Comparison of ENCODE assay signal across 8 cellular contexts in the genomic region with DNA sequence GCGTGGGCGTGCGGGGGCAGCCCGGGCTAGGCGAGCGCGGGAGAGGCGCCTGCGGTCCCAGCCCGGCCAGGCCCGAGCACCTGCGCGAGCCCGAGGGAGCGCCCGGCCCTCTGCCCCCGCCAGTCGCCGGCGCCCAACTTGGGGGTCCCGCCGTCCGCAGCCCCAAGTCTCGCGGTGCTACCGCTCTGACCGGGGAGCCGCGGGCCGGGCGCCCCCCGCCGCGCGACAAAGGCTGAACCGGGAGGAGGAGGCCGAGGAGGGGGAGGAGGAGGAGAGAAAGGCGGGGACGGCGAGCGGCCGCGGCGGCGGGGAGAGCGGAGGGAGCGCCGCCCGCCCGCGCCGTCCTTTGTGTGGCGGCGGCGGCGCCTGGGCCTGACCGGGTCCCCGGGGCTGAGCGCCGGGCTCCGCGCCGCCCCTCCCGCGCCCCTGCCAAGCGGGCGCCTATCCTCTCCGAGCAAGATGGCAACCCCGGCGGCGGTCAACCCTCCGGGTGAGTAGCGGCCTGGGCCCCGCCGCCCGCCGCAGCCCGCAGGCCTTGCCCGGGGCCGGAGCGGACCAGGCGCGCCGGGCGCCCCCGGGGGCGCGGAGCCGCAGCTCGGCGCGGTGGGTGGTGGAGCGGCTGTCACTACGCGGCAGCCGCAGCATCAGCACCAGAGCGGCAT. TPM values are rescaled to one million over a fixed set of nuclear protein-coding genes. Genes with fewer than 3 reads are reported as not detected.
DNase-seq lines count a peak whose midpoint lies in the region; ATAC-seq and TF ChIP-seq lines count a peak whose summit lies in the region.

A gene (plus strand): TSS at position 326 of the 662 bp plus-strand sequence. CDS start 134 bp downstream, at position 460.

- no peaks in the 10 kb centered on the region for H3K9me3 ChIP-seq in CD4-positive, alpha-beta T cell (ENCODE audit: control insufficient read depth, low read length)

- peak within 1 kb of the TSS; percentile 39 for H3K4me3 Mint-ChIP-seq in activated naive CD4-positive, alpha-beta T cell treated with anti-CD3 and anti-CD28 coated beads, Interleukin-2, amount 50 U/mL, for 24 hours
- H3K4me3 Mint-ChIP-seq in activated naive CD4-positive, alpha-beta T cell treated with anti-CD3 and anti-CD28 coated beads, Interleukin-2, amount 10 ng/mL, durations not matched to agents 7 days and 5 days = no peak within 1 kb of the TSS
- H3K4me3 Mint-ChIP-seq in effector memory CD8-positive, alpha-beta T cell = no peak within 1 kb of the TSS
- no peak within 1 kb of the TSS for H3K4me3 Mint-ChIP-seq in CD4-positive, alpha-beta T cell

- H3K27me3 ChIP-seq in CD4-positive, alpha-beta T cell (ENCODE audit: control insufficient read depth, insufficient read depth, low read length) = peaks cover 78% of the 10 kb centered on the region

- ATAC-seq in effector memory CD8-positive, alpha-beta T cell (replicated peaks) = no peak
- no peak for ATAC-seq in CD4-positive, alpha-beta T cell (ENCODE audit: poor library complexity)

- H3K27ac Mint-ChIP-seq in activated naive CD4-positive, alpha-beta T cell treated with anti-CD3 and anti-CD28 coated beads, Interleukin-2, amount 50 U/mL, for 24 hours = no peak within 1 kb of the TSS
- no peak within 1 kb of the TSS for H3K27ac Mint-ChIP-seq in activated naive CD4-positive, alpha-beta T cell treated with anti-CD3 and anti-CD28 coated beads, Interleukin-2, amount 10 ng/mL, durations not matched to agents 7 days and 5 days
- H3K27ac Mint-ChIP-seq in effector memory CD8-positive, alpha-beta T cell = no peak within 1 kb of the TSS
- no peak within 1 kb of the TSS for H3K27ac Mint-ChIP-seq in CD4-positive, alpha-beta T cell

- H3K4me3 ChIP-seq in WI38 (ENCODE audit: low read depth, low read length) = peak within 1 kb of the TSS; percentile 66

- no peak within 1 kb of the TSS for H3K27ac ChIP-seq in CD4-positive, alpha-beta T cell (ENCODE audit: low read depth, low read length)

- CTCF ChIA-PET in activated naive CD4-positive, alpha-beta T cell treated with anti-CD3 and anti-CD28 coated beads, Interleukin-2, amount 10 ng/mL, durations not matched to agents 7 days and 5 days (lab: Charles Lee) = no interaction called here
- CTCF ChIA-PET in CD4-positive, alpha-beta T cell (lab: Charles Lee) = no interaction called here

- H3K36me3 Mint-ChIP-seq in activated naive CD4-positive, alpha-beta T cell treated with anti-CD3 and anti-CD28 coated beads, Interleukin-2, amount 50 U/mL, for 24 hours = no peaks in the 10 kb centered on the region
- H3K36me3 Mint-ChIP-seq in activated naive CD4-positive, alpha-beta T cell treated with anti-CD3 and anti-CD28 coated beads, Interleukin-2, amount 10 ng/mL, durations not matched to agents 7 days and 5 days = no peaks in the 10 kb centered on the region
- H3K36me3 Mint-ChIP-seq in effector memory CD8-positive, alpha-beta T cell (ENCODE audit: insufficient read depth) = no peaks in the 10 kb centered on the region
- H3K36me3 Mint-ChIP-seq in CD4-positive, alpha-beta T cell (ENCODE audit: low read depth) = no peaks in the 10 kb centered on the region

- intact Hi-C loops in head of caudate nucleus (cut with DNase I) = no loop called here
- intact Hi-C loops in posterior cingulate gyrus (cut with DNase I) = loop anchor here (10.0 kb wide), 1 partner anchor 339 kb away; no protein-coding TSS in a partner anchor
- intact Hi-C loops in CD4-positive, alpha-beta T cell (cut with DNase I, micrococcal nuclease) = no loop called here

- POLR2A ChIA-PET in CD4-positive, alpha-beta T cell (lab: Charles Lee) = no interaction called here

- DNase-seq in activated naive CD4-positive, alpha-beta T cell treated with anti-CD3 and anti-CD28 coated beads, Interleukin-2, amount 10 ng/mL, durations not matched to agents 7 days and 5 days = no peak
- DNase-seq in head of caudate nucleus (peak in 40 of 42 donors; percentile 46 to 88 (median 71)), posterior cingulate gyrus (peak; percentile 37 to 94 (median 59)), Kasumi-1 (lab: John Stamatoyannopoulos, UW) (no peak)
- DNase-seq in effector memory CD8-positive, alpha-beta T cell = no peak
- no peak for DNase-seq in CD4-positive, alpha-beta T cell

- TF ChIP-seq CTCF in WI38 (IDR thresholded peaks at IDR 0.05; ENCODE audit: low read depth, low read length) = no peak
- TF ChIP-seq CTCF in CD4-positive, alpha-beta T cell (IDR thresholded peaks at IDR 0.05) = no peak

- H3K9me3 Mint-ChIP-seq in activated naive CD4-positive, alpha-beta T cell treated with anti-CD3 and anti-CD28 coated beads, Interleukin-2, amount 50 U/mL, for 24 hours = no peaks in the 10 kb centered on the region
- no peaks in the 10 kb centered on the region for H3K9me3 Mint-ChIP-seq in activated naive CD4-positive, alpha-beta T cell treated with anti-CD3 and anti-CD28 coated beads, Interleukin-2, amount 10 ng/mL, durations not matched to agents 7 days and 5 days
- H3K9me3 Mint-ChIP-seq in effector memory CD8-positive, alpha-beta T cell = no peaks in the 10 kb centered on the region
- H3K9me3 Mint-ChIP-seq in CD4-positive, alpha-beta T cell = no peaks in the 10 kb centered on the region

- H3K4me1 Mint-ChIP-seq in activated naive CD4-positive, alpha-beta T cell treated with anti-CD3 and anti-CD28 coated beads, Interleukin-2, amount 50 U/mL, for 24 hours = peaks cover 4% of the 10 kb centered on the region
- H3K4me1 Mint-ChIP-seq in activated naive CD4-positive, alpha-beta T cell treated with anti-CD3 and anti-CD28 coated beads, Interleukin-2, amount 10 ng/mL, durations not matched to agents 7 days and 5 days = peaks cover 4% of the 10 kb centered on the region
- H3K4me1 Mint-ChIP-seq in effector memory CD8-positive, alpha-beta T cell (ENCODE audit: low read depth in 2 of 2) = peaks cover 0 to 2% of the 10 kb centered on the region in 2 donors
- H3K4me1 Mint-ChIP-seq in CD4-positive, alpha-beta T cell (ENCODE audit: low read depth) = peaks cover 4% of the 10 kb centered on the region

- H3K27me3 Mint-ChIP-seq in activated naive CD4-positive, alpha-beta T cell treated with anti-CD3 and anti-CD28 coated beads, Interleukin-2, amount 50 U/mL, for 24 hours = peaks cover 54% of the 10 kb centered on the region
- peaks cover 84% of the 10 kb centered on the region for H3K27me3 Mint-ChIP-seq in activated naive CD4-positive, alpha-beta T cell treated with anti-CD3 and anti-CD28 coated beads, Interleukin-2, amount 10 ng/mL, durations not matched to agents 7 days and 5 days
- peaks cover 69 to 81% of the 10 kb centered on the region in 2 donors for H3K27me3 Mint-ChIP-seq in effector memory CD8-positive, alpha-beta T cell
- peaks cover 71% of the 10 kb centered on the region for H3K27me3 Mint-ChIP-seq in CD4-positive, alpha-beta T cell

RNA-seq across cellular contexts. Expression of the gene that starts here (rescaled TPM):
- not detected for total RNA-seq in CD4-positive, alpha-beta T cell

Comparison
In these comparisons a context has a peak if more than half of its experiments do, and no peak if none do; other contexts are left out.
1. DNase-seq: peak in head of caudate nucleus (40 of 42) and posterior cingulate gyrus (10 of 10); none in activated naive CD4-positive, alpha-beta T cell treated with anti-CD3 and anti-CD28 coated beads, Interleukin-2, amount 10 ng/mL, durations not matched to agents 7 days and 5 days (single experiment), effector memory CD8-positive, alpha-beta T cell (0 of 3), Kasumi-1 (0 of 2) and CD4-positive, alpha-beta T cell (0 of 10).